Comparison of ENCODE assay signal across 9 cellular contexts in genomic region chr4:145732416-145732815, GRCh38. TPM values are rescaled to one million over a fixed set of nuclear protein-coding genes. Genes with fewer than 3 reads are reported as not detected.
DNase-seq lines count a peak whose midpoint lies in the region; ATAC-seq and TF ChIP-seq lines count a peak whose summit lies in the region.
"Had no signal": no experiment of that assay in that cellular context is flagged by ENCODE, and none has a peak within 500 bp of the region (broad histone marks: within the 10 kb centered on the region; RNA-seq: fewer than 3 reads in every experiment).

No MANE protein-coding gene starts in this region.

- peak overlapping the region; percentile 59 for H3K4me3 Mint-ChIP-seq in Calu3 (ENCODE audit: low read depth, unreplicated experiment)

- no peak for TF ChIP-seq EP300 in esophagus muscularis mucosa (IDR thresholded peaks at IDR 0.05)

- WGBS in esophagus muscularis mucosa: 47% methylated on average over 10 of the region's 10 CpGs
- WGBS in trophoblast cell (ENCODE audit: extremely low coverage, insufficient coverage, insufficient read length): no CpG with 5 or more reads among the region's 10 CpGs

- peak overlapping the region; percentile 92 for H2AFZ ChIP-seq in OCI-LY3 (ENCODE audit: low read depth, low read length)
- H2AFZ ChIP-seq in trophoblast cell (ENCODE audit: insufficient read depth, low read length, poor library complexity): peak overlapping the region; percentile 1

- no peak overlapping the region for H3K23ac ChIP-seq in trophoblast cell (ENCODE audit: low read length)

- peaks cover 29% of the 10 kb centered on the region for H3K4me1 Mint-ChIP-seq in Calu3 (ENCODE audit: low read depth, unreplicated experiment)

- no peaks in the 10 kb centered on the region for H3K27me3 Mint-ChIP-seq in Calu3 (ENCODE audit: unreplicated experiment)

- H3K9ac ChIP-seq in OCI-LY3 (ENCODE audit: low read length) (peak overlapping the region; percentile 68), trophoblast cell (ENCODE audit: low read length) (peak overlapping the region; percentile 2)

- H3K4me1 ChIP-seq in OCI-LY3 (ENCODE audit: low read length) (peaks cover 9% of the 10 kb centered on the region; the same call in 1 of the 2 replicates), esophagus muscularis mucosa (peaks cover 39 to 66% (median 64%) of the 10 kb centered on the region in 4 donors), trophoblast cell (ENCODE audit: control insufficient read depth in 1 of 2, insufficient read depth in 2 of 2, low read length in 2 of 2) (peaks cover 24 to 28% of the 10 kb centered on the region in 2 experiments)

- H3K79me1 ChIP-seq in trophoblast cell (ENCODE audit: low read length): peaks cover 39% of the 10 kb centered on the region

- H3K4ac ChIP-seq in trophoblast cell (ENCODE audit: low read depth, low read length): no peak overlapping the region

- H3K27me3 ChIP-seq in OCI-LY3 (ENCODE audit: low read depth, low read length) (peaks cover 26% of the 10 kb centered on the region), esophagus muscularis mucosa (no peaks in the 10 kb centered on the region), trophoblast cell (ENCODE audit: insufficient read depth, low read length) (no peaks in the 10 kb centered on the region)

- H3K9me3 Mint-ChIP-seq in Calu3 (ENCODE audit: low read depth, unreplicated experiment): no peaks in the 10 kb centered on the region

- H3K27ac ChIP-seq in OCI-LY3 (ENCODE audit: low read length): no peak overlapping the region
- peak overlapping the region; percentile 94 to 100 (median 98) for H3K27ac ChIP-seq in esophagus muscularis mucosa (replicated peaks in 1 of 4)
- H3K27ac ChIP-seq in trophoblast cell (ENCODE audit: low read depth, low read length): peak overlapping the region; percentile 96

- H4K12ac ChIP-seq in trophoblast cell (ENCODE audit: low read depth, low read length): peak overlapping the region; percentile 3

- H2BK12ac ChIP-seq in trophoblast cell (ENCODE audit: low read length): peak overlapping the region; percentile 19

- H4K8ac ChIP-seq in trophoblast cell (ENCODE audit: low read depth, low read length): peak overlapping the region; percentile 59

- no peak for DNase-seq in Calu3
- DNase-seq in esophagus muscularis mucosa (ENCODE audit: extremely low spot score): no peak
- DNase-seq in trophoblast cell: no peak
- no peak for DNase-seq in stimulated activated CD4-positive, alpha-beta T cell treated with anti-CD3 and anti-CD28 coated beads, Interleukin-2, amount 100 ng/mL, for 48 hours
- DNase-seq in dermis blood vessel endothelial cell: no peak

- H3K36me3 Mint-ChIP-seq in Calu3 (ENCODE audit: insufficient read depth, unreplicated experiment): peaks cover 23% of the 10 kb centered on the region

- no peak for TF ChIP-seq POLR2A in esophagus muscularis mucosa (IDR thresholded peaks at IDR 0.05; ENCODE audit: low read depth)

- H3K4me2 ChIP-seq in OCI-LY3 (ENCODE audit: low read length) (peak overlapping the region; percentile 72), trophoblast cell (ENCODE audit: low read length) (peak overlapping the region; percentile 58)

- peak overlapping the region; percentile 86 for H3K14ac ChIP-seq in trophoblast cell (ENCODE audit: low read length)

- no peaks in the 10 kb centered on the region for H4K20me1 ChIP-seq in OCI-LY3 (ENCODE audit: insufficient read depth, low read length)

- peak overlapping the region; percentile 74 for H3K27ac Mint-ChIP-seq in Calu3 (ENCODE audit: unreplicated experiment)

- H2BK120ac ChIP-seq in trophoblast cell (ENCODE audit: insufficient read depth, low read length, poor library complexity): peak overlapping the region; percentile 79

- intact Hi-C loops in Calu3 (cut with micrococcal nuclease; ENCODE audit: unreplicated experiment): loop anchor here (5.0 to 10.0 kb wide), 4 partner anchors 50 to 248 kb away; partner anchors contain the start of genes C4orf51, SMAD1 and ZNF827
- intact Hi-C loops in esophagus muscularis mucosa (cut with DNase I): loop anchor here (2.0 kb wide), 1 partner anchor 206 kb away; the partner anchor contains the start of gene ZNF827

- no TSS peak for BruUV-seq in Calu3 (replicated peaks; lab: Mats Ljungman, UMichigan)

- H2BK5ac ChIP-seq in trophoblast cell (ENCODE audit: low read depth, low read length, poor library complexity): peak overlapping the region; percentile 91

- H3K36me3 ChIP-seq in OCI-LY3 (replicated peaks; ENCODE audit: low read depth, low read length) (no peaks in the 10 kb centered on the region), esophagus muscularis mucosa (no peaks in the 10 kb centered on the region), trophoblast cell (ENCODE audit: control insufficient read depth in 1 of 2, insufficient read depth in 2 of 2, low read length in 2 of 2) (no peaks in the 10 kb centered on the region)

- no peak overlapping the region for H2AK5ac ChIP-seq in trophoblast cell (ENCODE audit: low read length)

- no peak for ATAC-seq in GM21367 (IDR thresholded peaks at IDR 0.05; ENCODE audit: unreplicated experiment)
- ATAC-seq in HG02870 (IDR thresholded peaks at IDR 0.05; ENCODE audit: unreplicated experiment): no peak

- CTCF ChIA-PET in Calu3 (lab: Charles Lee): interaction anchor here (1.0 kb wide), 1 partner anchor 113 kb away, joined by 4 read pairs; the partner anchor contains the start of gene MMAA

- H3K4me3 ChIP-seq in OCI-LY3 (ENCODE audit: low read length): peak overlapping the region; percentile 83
- peak overlapping the region; percentile 64 to 74 (median 65) for H3K4me3 ChIP-seq in esophagus muscularis mucosa
- H3K4me3 ChIP-seq in trophoblast cell (ENCODE audit: low read depth, low read length): no peak overlapping the region

- TF ChIP-seq CTCF in Calu3 (IDR thresholded peaks at IDR 0.05; ENCODE audit: unreplicated experiment): no peak
- no peak for TF ChIP-seq CTCF in OCI-LY3 (IDR thresholded peaks at IDR 0.05; ENCODE audit: low read depth, low read length)
- no peak for TF ChIP-seq CTCF in esophagus muscularis mucosa (IDR thresholded peaks at IDR 0.05)

- H4K91ac ChIP-seq in trophoblast cell (ENCODE audit: low read depth, low read length): peak overlapping the region; percentile 85

- H3K79me2 ChIP-seq in OCI-LY3 (ENCODE audit: low read length) (no peaks in the 10 kb centered on the region), trophoblast cell (ENCODE audit: control insufficient read depth, insufficient read depth, low read length, poor library complexity) (peaks cover 8% of the 10 kb centered on the region)

- H3K18ac ChIP-seq in trophoblast cell (ENCODE audit: low read length): peak overlapping the region; percentile 45

- no peaks in the 10 kb centered on the region for H3K9me3 ChIP-seq in OCI-LY3 (ENCODE audit: insufficient read depth, low read length)
- H3K9me3 ChIP-seq in esophagus muscularis mucosa: no peaks in the 10 kb centered on the region
- no peaks in the 10 kb centered on the region for H3K9me3 ChIP-seq in trophoblast cell (ENCODE audit: insufficient read depth, low read depth, low read length)

RNA-seq across cellular contexts. Expression of gene C4orf51, which starts 52.5 kb away (rescaled TPM):
- not detected in 2 replicates for total RNA-seq in Calu3 (2022)
- total RNA-seq in esophagus muscularis mucosa: not detected
- polyA plus RNA-seq in trophoblast cell (2013): not detected in 2 replicates
- total RNA-seq in dermis blood vessel endothelial cell: not detected in 2 replicates
- total RNA-seq: NCI-H460 had no signal
